8 cellular contexts compared by ENCODE assay signal in genomic region chr5:176362098-176362442, GRCh38. TPM values are rescaled to one million over a fixed set of nuclear protein-coding genes. Genes with fewer than 3 reads are reported as not detected.
DNase-seq lines count a peak whose midpoint lies in the region; ATAC-seq and TF ChIP-seq lines count a peak whose summit lies in the region.

No MANE protein-coding gene starts in this region.

- peak overlapping the region; percentile 96 for H3K27ac Mint-ChIP-seq in activated naive CD8-positive, alpha-beta T cell treated with anti-CD3 and anti-CD28 coated beads, Interleukin-2, amount 10 ng/mL, durations not matched to agents 7 days and 5 days

- ATAC-seq in GM18858 (IDR thresholded peaks at IDR 0.05; ENCODE audit: unreplicated experiment) (peak; percentile 4), HG03025 (IDR thresholded peaks at IDR 0.05; ENCODE audit: low FRiP score, unreplicated experiment) (peak; percentile 5), lower lobe of right lung (no peak)
- peak; percentile 0 for ATAC-seq in activated naive CD8-positive, alpha-beta T cell treated with anti-CD3 and anti-CD28 coated beads, Interleukin-2, amount 10 ng/mL, durations not matched to agents 7 days and 5 days (ENCODE audit: low read depth)

- no peak for TF ChIP-seq CTCF in lower lobe of right lung (IDR thresholded peaks at IDR 0.05)
- TF ChIP-seq CTCF in GM13977 (IDR thresholded peaks at IDR 0.05; ENCODE audit: extremely low read depth, insufficient read depth, missing control alignments): no peak
- no peak for TF ChIP-seq CTCF in GM13976 (IDR thresholded peaks at IDR 0.05; ENCODE audit: borderline replicate concordance, control extremely low read depth, extremely low read depth, insufficient read depth, missing control alignments)

- peak overlapping the region; percentile 94 for H3K4me3 ChIP-seq in lower lobe of right lung

- H3K27me3 Mint-ChIP-seq in activated naive CD8-positive, alpha-beta T cell treated with anti-CD3 and anti-CD28 coated beads, Interleukin-2, amount 10 ng/mL, durations not matched to agents 7 days and 5 days: no peaks in the 10 kb centered on the region

- peaks cover 33% of the 10 kb centered on the region for H3K4me1 Mint-ChIP-seq in activated naive CD8-positive, alpha-beta T cell treated with anti-CD3 and anti-CD28 coated beads, Interleukin-2, amount 10 ng/mL, durations not matched to agents 7 days and 5 days

- peaks cover 36% of the 10 kb centered on the region for H3K4me1 ChIP-seq in lower lobe of right lung

- no peaks in the 10 kb centered on the region for H3K9me3 ChIP-seq in lower lobe of right lung

- no peaks in the 10 kb centered on the region for H3K9me3 Mint-ChIP-seq in activated naive CD8-positive, alpha-beta T cell treated with anti-CD3 and anti-CD28 coated beads, Interleukin-2, amount 10 ng/mL, durations not matched to agents 7 days and 5 days

- H3K4me3 Mint-ChIP-seq in activated naive CD8-positive, alpha-beta T cell treated with anti-CD3 and anti-CD28 coated beads, Interleukin-2, amount 10 ng/mL, durations not matched to agents 7 days and 5 days: peak overlapping the region; percentile 99

- no peak for DNase-seq in activated naive CD8-positive, alpha-beta T cell treated with anti-CD3 and anti-CD28 coated beads, Interleukin-2, amount 10 ng/mL, durations not matched to agents 7 days and 5 days
- no peak for DNase-seq in lower lobe of right lung
- no peak for DNase-seq in HK-2 (ENCODE audit: unreplicated experiment)
- DNase-seq in GM13977 (ENCODE audit: low spot score): no peak
- DNase-seq in GM13976 (ENCODE audit: low spot score): no peak
- DNase-seq in cortex of kidney (lab: John Stamatoyannopoulos, UW): no peak

- intact Hi-C loops in lower lobe of right lung (cut with DNase I): no loop called here

- POLR2A ChIA-PET in activated naive CD8-positive, alpha-beta T cell treated with anti-CD3 and anti-CD28 coated beads, Interleukin-2, amount 10 ng/mL, durations not matched to agents 7 days and 5 days (lab: Charles Lee): interaction anchor here (0.9 to 3.9 kb wide), 6 partner anchors 10 to 884 kb away, joined by 3 to 36 read pairs (median 6); partner anchors contain the start of genes HIGD2A, NOP16, RNF44 and SFXN1

- peaks cover 16% of the 10 kb centered on the region for H3K36me3 Mint-ChIP-seq in activated naive CD8-positive, alpha-beta T cell treated with anti-CD3 and anti-CD28 coated beads, Interleukin-2, amount 10 ng/mL, durations not matched to agents 7 days and 5 days

- peak overlapping the region; percentile 83 for H3K27ac ChIP-seq in lower lobe of right lung

- no peaks in the 10 kb centered on the region for H3K27me3 ChIP-seq in lower lobe of right lung (ENCODE audit: low read depth)

- in situ Hi-C loops in GM13977 (cut with MboI; ENCODE audit: low pct_unique_long_range_greater_than_20kb, low sequenced_read_pairs, unreplicated experiment) (no loop called here), GM13976 (cut with MboI; ENCODE audit: low sequenced_read_pairs, unreplicated experiment) (no loop called here)

- peaks cover 22% of the 10 kb centered on the region for H3K36me3 ChIP-seq in lower lobe of right lung

RNA-seq across cellular contexts. Expression of gene KIAA1191, which starts 0.5 kb away (rescaled TPM):
- total RNA-seq in activated naive CD8-positive, alpha-beta T cell treated with anti-CD3 and anti-CD28 coated beads, Interleukin-2, amount 10 ng/mL, durations not matched to agents 7 days and 5 days: 10 to 100 TPM; 70.0 to 72.0 TPM
- total RNA-seq in lower lobe of right lung: 88.9 TPM

RNA-seq across cellular contexts. Expression of gene ARL10, which starts 3.2 kb away (rescaled TPM):
- 10 to 100 TPM; 10.5 to 12.5 TPM for total RNA-seq in activated naive CD8-positive, alpha-beta T cell treated with anti-CD3 and anti-CD28 coated beads, Interleukin-2, amount 10 ng/mL, durations not matched to agents 7 days and 5 days
- total RNA-seq in lower lobe of right lung: 5.4 TPM

RNA-seq across cellular contexts. Expression of gene NOP16, which starts 26.3 kb away (rescaled TPM):
- 10 to 100 TPM; 27.5 to 30.3 TPM for total RNA-seq in activated naive CD8-positive, alpha-beta T cell treated with anti-CD3 and anti-CD28 coated beads, Interleukin-2, amount 10 ng/mL, durations not matched to agents 7 days and 5 days
- total RNA-seq in lower lobe of right lung: 11.8 TPM

RNA-seq across cellular contexts. Expression of gene HIGD2A, which starts 26.5 kb away (rescaled TPM):
- 10 to 100 TPM; 97.6 to 97.7 TPM for total RNA-seq in activated naive CD8-positive, alpha-beta T cell treated with anti-CD3 and anti-CD28 coated beads, Interleukin-2, amount 10 ng/mL, durations not matched to agents 7 days and 5 days
- 102 TPM for total RNA-seq in lower lobe of right lung

RNA-seq across cellular contexts. Expression of gene CLTB, which starts 54.3 kb away (rescaled TPM):
- 10 to 100 TPM; 52.8 to 53.1 TPM for total RNA-seq in activated naive CD8-positive, alpha-beta T cell treated with anti-CD3 and anti-CD28 coated beads, Interleukin-2, amount 10 ng/mL, durations not matched to agents 7 days and 5 days
- 75.8 TPM for total RNA-seq in lower lobe of right lung

Comparison
In these comparisons a context has a peak if more than half of its experiments do, and no peak if none do; other contexts are left out.
1. ATAC-seq: peak in GM18858 (single experiment), HG03025 (single experiment) and activated naive CD8-positive, alpha-beta T cell treated with anti-CD3 and anti-CD28 coated beads, Interleukin-2, amount 10 ng/mL, durations not matched to agents 7 days and 5 days (single experiment); none in lower lobe of right lung (0 of 2).